Comparison of ENCODE assay signal across 20 cellular contexts in genomic region chr9:15967068-15967467, GRCh38.
"Had no signal": no experiment of that assay in that cellular context is flagged by ENCODE, and none has a peak within 500 bp of the region (broad histone marks: within the 10 kb centered on the region; RNA-seq: fewer than 3 reads in every experiment).

No MANE protein-coding gene starts in this region.

- H3K9me3 ChIP-seq: mucosa of descending colon, pancreas, sigmoid colon, spleen, thoracic aorta had no signal

- H3K27ac ChIP-seq: cardiac muscle cell, neural progenitor cell, pancreas, sigmoid colon, spleen, thoracic aorta had no signal

- H3K9ac ChIP-seq: neural progenitor cell had no signal

- H3K4me3 Mint-ChIP-seq: activated CD4-positive, alpha-beta memory T cell treated with anti-CD3 and anti-CD28 coated beads for 36 hours; activated CD4-positive, alpha-beta T cell treated with anti-CD3 and anti-CD28 coated beads for 36 hours; activated CD8-positive, alpha-beta memory T cell treated with anti-CD3 and anti-CD28 coated beads, Interleukin-2, amount 10 ng/mL, durations not matched to agents 7 days and 5 days; activated naive CD8-positive, alpha-beta T cell treated with anti-CD3 and anti-CD28 coated beads for 36 hours; activated T-helper 17 cell treated with anti-CD3 and anti-CD28 coated beads, Interleukin-2, amount 50 U/mL, for 72 hours; naive thymus-derived CD4-positive, alpha-beta T cell; neural progenitor cell; stimulated activated naive B cell treated with anti-CD40 and anti-IgM and Interleukin-4, amounts not matched to agents 10 μg/mL and 1 μg/mL and 100 μg/mL, for 72 hours; T-helper 2 cell treated with Interferon-gamma antibody and Interleukin-4, amounts not matched to agents 5 μg/mL and 100 μg/mL, for 36 hours; WTC11 had no signal

- H3K27me3 Mint-ChIP-seq: activated CD4-positive, alpha-beta memory T cell treated with anti-CD3 and anti-CD28 coated beads for 36 hours; activated CD4-positive, alpha-beta T cell treated with anti-CD3 and anti-CD28 coated beads for 36 hours; activated CD8-positive, alpha-beta memory T cell treated with anti-CD3 and anti-CD28 coated beads, Interleukin-2, amount 10 ng/mL, durations not matched to agents 7 days and 5 days; activated naive CD8-positive, alpha-beta T cell treated with anti-CD3 and anti-CD28 coated beads for 36 hours; activated T-helper 17 cell treated with anti-CD3 and anti-CD28 coated beads, Interleukin-2, amount 50 U/mL, for 72 hours; naive thymus-derived CD4-positive, alpha-beta T cell; stimulated activated naive B cell treated with anti-CD40 and anti-IgM and Interleukin-4, amounts not matched to agents 10 μg/mL and 1 μg/mL and 100 μg/mL, for 72 hours had no signal

- H3K27me3 ChIP-seq: cardiac muscle cell, neural progenitor cell, pancreas, sigmoid colon, spleen had no signal

- H3K36me3 ChIP-seq: cardiac muscle cell, neural progenitor cell, pancreas, sigmoid colon, spleen, thoracic aorta had no signal

- H3K4me1 Mint-ChIP-seq: activated CD4-positive, alpha-beta T cell treated with anti-CD3 and anti-CD28 coated beads for 36 hours; activated CD8-positive, alpha-beta memory T cell treated with anti-CD3 and anti-CD28 coated beads, Interleukin-2, amount 10 ng/mL, durations not matched to agents 7 days and 5 days; activated naive CD8-positive, alpha-beta T cell treated with anti-CD3 and anti-CD28 coated beads for 36 hours; activated T-helper 17 cell treated with anti-CD3 and anti-CD28 coated beads, Interleukin-2, amount 50 U/mL, for 72 hours; naive thymus-derived CD4-positive, alpha-beta T cell; stimulated activated naive B cell treated with anti-CD40 and anti-IgM and Interleukin-4, amounts not matched to agents 10 μg/mL and 1 μg/mL and 100 μg/mL, for 72 hours; WTC11 had no signal

- H3K36me3 Mint-ChIP-seq: activated CD4-positive, alpha-beta memory T cell treated with anti-CD3 and anti-CD28 coated beads for 36 hours; activated CD8-positive, alpha-beta memory T cell treated with anti-CD3 and anti-CD28 coated beads, Interleukin-2, amount 10 ng/mL, durations not matched to agents 7 days and 5 days; activated naive CD8-positive, alpha-beta T cell treated with anti-CD3 and anti-CD28 coated beads for 36 hours; naive thymus-derived CD4-positive, alpha-beta T cell; neural progenitor cell; stimulated activated naive B cell treated with anti-CD40 and anti-IgM and Interleukin-4, amounts not matched to agents 10 μg/mL and 1 μg/mL and 100 μg/mL, for 72 hours; WTC11 had no signal

- H3K4me1 ChIP-seq: neural progenitor cell, pancreas, sigmoid colon, spleen had no signal

- H3K4me3 ChIP-seq: cardiac muscle cell, mucosa of descending colon, neural progenitor cell, pancreas, sigmoid colon, spleen, thoracic aorta had no signal

- H3K9me3 Mint-ChIP-seq: activated CD4-positive, alpha-beta memory T cell treated with anti-CD3 and anti-CD28 coated beads for 36 hours; activated naive CD8-positive, alpha-beta T cell treated with anti-CD3 and anti-CD28 coated beads for 36 hours; activated T-helper 17 cell treated with anti-CD3 and anti-CD28 coated beads, Interleukin-2, amount 50 U/mL, for 72 hours; neural progenitor cell; stimulated activated naive B cell treated with anti-CD40 and anti-IgM and Interleukin-4, amounts not matched to agents 10 μg/mL and 1 μg/mL and 100 μg/mL, for 72 hours; T-helper 2 cell treated with Interferon-gamma antibody and Interleukin-4, amounts not matched to agents 5 μg/mL and 100 μg/mL, for 36 hours; WTC11 had no signal

- H3K4me2 ChIP-seq: neural progenitor cell had no signal

- ATAC-seq: activated CD4-positive, alpha-beta T cell treated with anti-CD3 and anti-CD28 coated beads for 36 hours; activated CD8-positive, alpha-beta memory T cell treated with anti-CD3 and anti-CD28 coated beads, Interleukin-2, amount 10 ng/mL, durations not matched to agents 7 days and 5 days; activated T-helper 17 cell treated with anti-CD3 and anti-CD28 coated beads, Interleukin-2, amount 50 U/mL, for 72 hours; left ventricle myocardium superior; mucosa of descending colon; naive thymus-derived CD4-positive, alpha-beta T cell; pancreas; stimulated activated naive B cell treated with anti-CD40 and anti-IgM and Interleukin-4, amounts not matched to agents 10 μg/mL and 1 μg/mL and 100 μg/mL, for 72 hours; WTC11 had no signal

- DNase-seq: activated CD4-positive, alpha-beta memory T cell treated with anti-CD3 and anti-CD28 coated beads for 36 hours; activated CD4-positive, alpha-beta T cell treated with anti-CD3 and anti-CD28 coated beads for 36 hours; activated CD8-positive, alpha-beta memory T cell treated with anti-CD3 and anti-CD28 coated beads, Interleukin-2, amount 10 ng/mL, durations not matched to agents 7 days and 5 days; activated naive CD4-positive, alpha-beta T cell; activated naive CD8-positive, alpha-beta T cell treated with anti-CD3 and anti-CD28 coated beads for 36 hours; amniotic stem cell; erythroblast; left ventricle myocardium superior; mucosa of descending colon; naive thymus-derived CD4-positive, alpha-beta T cell; pancreas; sigmoid colon; spleen; stimulated activated naive B cell treated with anti-CD40 and anti-IgM and Interleukin-4, amounts not matched to agents 10 μg/mL and 1 μg/mL and 100 μg/mL, for 72 hours had no signal

- H3K27ac Mint-ChIP-seq: activated CD4-positive, alpha-beta memory T cell treated with anti-CD3 and anti-CD28 coated beads for 36 hours; activated CD4-positive, alpha-beta T cell treated with anti-CD3 and anti-CD28 coated beads for 36 hours; activated CD8-positive, alpha-beta memory T cell treated with anti-CD3 and anti-CD28 coated beads, Interleukin-2, amount 10 ng/mL, durations not matched to agents 7 days and 5 days; activated naive CD8-positive, alpha-beta T cell treated with anti-CD3 and anti-CD28 coated beads for 36 hours; activated T-helper 17 cell treated with anti-CD3 and anti-CD28 coated beads, Interleukin-2, amount 50 U/mL, for 72 hours; naive thymus-derived CD4-positive, alpha-beta T cell; neural progenitor cell; stimulated activated naive B cell treated with anti-CD40 and anti-IgM and Interleukin-4, amounts not matched to agents 10 μg/mL and 1 μg/mL and 100 μg/mL, for 72 hours; T-helper 2 cell treated with Interferon-gamma antibody and Interleukin-4, amounts not matched to agents 5 μg/mL and 100 μg/mL, for 36 hours; WTC11 had no signal
